Comparison of ENCODE assay signal across 8 cellular contexts in genomic region chr22:25081409-25081824, GRCh38.
DNase-seq lines count a peak whose midpoint lies in the region; ATAC-seq and TF ChIP-seq lines count a peak whose summit lies in the region.

No MANE protein-coding gene starts in this region.

- CTCF ChIA-PET in AG04450 (lab: Charles Lee) = no interaction called here

- TF ChIP-seq EP300 in tibial nerve (IDR thresholded peaks at IDR 0.05) = no peak

- POLR2A ChIA-PET in AG04450 (lab: Yijun Ruan, JAX) = no interaction called here

- peaks cover 58 to 92% of the 10 kb centered on the region in 2 donors for H3K4me1 ChIP-seq in ascending aorta
- peaks cover 0 to 55% (median 4%) of the 10 kb centered on the region in 4 donors for H3K4me1 ChIP-seq in tibial nerve

- H3K27ac ChIP-seq in AG04450 (ENCODE audit: low read depth, low read length) (no peak overlapping the region), ascending aorta (peak overlapping the region; percentile 91 to 96), tibial nerve (no peak overlapping the region)

- no peak for TF ChIP-seq POLR2A in tibial nerve (IDR thresholded peaks at IDR 0.05)

- intact Hi-C loops in ascending aorta (cut with DNase I) = loop anchor here (5.0 kb wide), 1 partner anchor 91 kb away; no protein-coding TSS in a partner anchor

- ATAC-seq in GM19023 (IDR thresholded peaks at IDR 0.05; ENCODE audit: unreplicated experiment) = no peak
- no peak for ATAC-seq in GM18870 (IDR thresholded peaks at IDR 0.05; ENCODE audit: unreplicated experiment)

- peak; percentile 41 for TF ChIP-seq CTCF in AG04450 (IDR thresholded peaks at IDR 0.05; ENCODE audit: low read depth, low read length)
- TF ChIP-seq CTCF in GM12872 (IDR thresholded peaks at IDR 0.05; ENCODE audit: insufficient read depth, low read depth, low read length) = peak; percentile 84
- peak; percentile 29 to 76 (median 58) for TF ChIP-seq CTCF in ascending aorta (IDR thresholded peaks at IDR 0.05)
- TF ChIP-seq CTCF in kidney epithelial cell (IDR thresholded peaks at IDR 0.05; ENCODE audit: insufficient read depth, low read length, poor library complexity, severe bottlenecking) = peak; percentile 59
- TF ChIP-seq CTCF in tibial nerve (IDR thresholded peaks at IDR 0.05) = peak in 3 of 5 experiments; percentile 16 to 25 (median 23)

- 17 to 37% methylated on average over 3 of the region's 3 CpGs for WGBS in tibial nerve, 2 donors

- DNase-seq in AG04450 (ENCODE audit: low read depth, low spot score) (no peak), OCI-M1 (lab: John Stamatoyannopoulos, UW) (peak; percentile 67), ascending aorta (ENCODE audit: low spot score in 2 of 2) (no peak), kidney epithelial cell (ENCODE audit: low read depth) (no peak), tibial nerve (ENCODE audit: low spot score in 2 of 2) (peak in 1 of 2 donors; percentile 36)

- no peaks in the 10 kb centered on the region for H3K27me3 ChIP-seq in AG04450 (ENCODE audit: control insufficient read depth, insufficient read depth, low read length)
- no peaks in the 10 kb centered on the region for H3K27me3 ChIP-seq in ascending aorta
- H3K27me3 ChIP-seq in kidney epithelial cell (ENCODE audit: control insufficient read depth, insufficient read depth, low read length) = no peaks in the 10 kb centered on the region
- no peaks in the 10 kb centered on the region for H3K27me3 ChIP-seq in tibial nerve

- H3K4me3 ChIP-seq in AG04450 (ENCODE audit: low read depth, low read length) = no peak overlapping the region
- H3K4me3 ChIP-seq in ascending aorta = no peak overlapping the region
- H3K4me3 ChIP-seq in kidney epithelial cell (ENCODE audit: low read depth, low read length) = no peak overlapping the region
- H3K4me3 ChIP-seq in tibial nerve = no peak overlapping the region

- no peaks in the 10 kb centered on the region for H3K9me3 ChIP-seq in AG04450 (ENCODE audit: control insufficient read depth, insufficient read depth, low read length)
- H3K9me3 ChIP-seq in ascending aorta = no peaks in the 10 kb centered on the region
- H3K9me3 ChIP-seq in tibial nerve = no peaks in the 10 kb centered on the region

- H3K36me3 ChIP-seq in ascending aorta (no peaks in the 10 kb centered on the region), kidney epithelial cell (ENCODE audit: control insufficient read depth, insufficient read depth, low read length) (no peaks in the 10 kb centered on the region), tibial nerve (no peaks in the 10 kb centered on the region)

Comparison
In these comparisons a context has a peak if more than half of its experiments do, and no peak if none do; other contexts are left out.
1. H3K27ac ChIP-seq: peak in ascending aorta (2 of 2); none in AG04450 (single experiment) and tibial nerve (0 of 4).
2. CTCF ChIP-seq: peak in every context shown above with its lines; median percentile 84 in GM12872; 59 in kidney epithelial cell; 58 in ascending aorta; 41 in AG04450; 23 in tibial nerve.